In the genomic region with DNA sequence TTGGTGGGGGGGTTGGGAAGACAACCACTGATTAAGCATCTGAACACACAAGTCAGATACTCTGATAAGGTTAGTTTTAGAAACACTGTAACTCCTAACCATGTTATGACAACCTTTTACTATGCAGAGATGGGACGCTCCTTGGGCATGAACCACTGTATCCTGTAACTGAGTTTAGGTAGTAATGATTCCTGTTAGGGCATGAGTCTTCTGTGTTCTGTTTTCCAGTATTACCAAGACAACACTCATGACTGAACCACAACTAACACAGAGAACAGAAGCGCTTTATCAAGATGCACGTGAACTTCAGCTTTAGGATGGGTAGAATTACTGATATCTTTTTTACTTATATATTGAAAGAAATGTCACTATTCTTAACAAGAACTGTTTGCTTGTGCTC, we compare ENCODE assay signal across 1 cellular context.
TF ChIP-seq lines count a peak whose summit lies in the region.

No MANE protein-coding gene starts in this region.

TF ChIP-seq in GM12891, 5 proteins besides CTCF, POLR2A, EP300 and RAD21 (continued from another document):
- TF ChIP-seq TAF1 (IDR thresholded peaks at IDR 0.05; ENCODE audit: low read depth, low read length) (no peak), PAX5 (IDR thresholded peaks at IDR 0.05; ENCODE audit: insufficient read depth, low read length, severe bottlenecking) (no peak), SPI1 (IDR thresholded peaks at IDR 0.05; ENCODE audit: low read depth, low read length) (no peak)
